ENCODE assay signal across 8 cellular contexts in genomic region chr1:232610902-232611748, GRCh38. TPM values are rescaled to one million over a fixed set of nuclear protein-coding genes. Genes with fewer than 3 reads are reported as not detected.
A peak's percentile ranks its signal among the peaks of the same experiment; 100 is the strongest.
DNase-seq lines count a peak whose midpoint lies in the region; ATAC-seq and TF ChIP-seq lines count a peak whose summit lies in the region.
"Not testable (repeated sequence)": the region's sequence is repeated elsewhere in the genome, so short reads cannot be mapped to it uniquely, and the experiment has no call there.
"Had no signal": no experiment of that assay in that cellular context is flagged by ENCODE, and none has a peak within 500 bp of the region (broad histone marks: within the 10 kb centered on the region; RNA-seq: fewer than 3 reads in every experiment).

No MANE protein-coding gene starts in this region.

- H3K9me3 ChIP-seq in Panc1 (ENCODE audit: control insufficient read depth, insufficient read depth, low read depth, low read length); left ventricle myocardium inferior (replicated peaks); lung (ENCODE audit: control insufficient read depth in 2 of 2, insufficient read depth in 1 of 2, low read length in 1 of 2); neural progenitor cell (ENCODE audit: low read depth): not testable (repeated sequence)

- H3K4me1 Mint-ChIP-seq in brain (peaks cover 59% of the 10 kb centered on the region), neural progenitor cell (peaks cover 50% of the 10 kb centered on the region)

- WGBS in lung, 2 donors = 73 to 80% methylated on average over 11 of the region's 11 CpGs

- H3K4me3 ChIP-seq in Panc1 (ENCODE audit: low read depth in 2 of 2, low read length in 2 of 2); left ventricle myocardium inferior; lung; neural progenitor cell: not testable (repeated sequence)

- ATAC-seq in Panc1; lung (ENCODE audit: insufficient read depth, low FRiP score): not testable (repeated sequence)

- DNase-seq in Daoy (ENCODE audit: low read depth) = peak; percentile 34
- DNase-seq in MV-4-11 (lab: John Stamatoyannopoulos, UW) = peak; percentile 93
- DNase-seq in Panc1 (ENCODE audit: low read depth, low spot score); left ventricle myocardium inferior; neural progenitor cell (ENCODE audit: low spot score): not testable (repeated sequence)
- peak; percentile 44 for DNase-seq in lung (ENCODE audit: low spot score)

- not testable (repeated sequence) for H2AFZ ChIP-seq in neural progenitor cell (replicated peaks)

- CTCF ChIA-PET in Panc1 (lab: Charles Lee) = not testable (repeated sequence)

- not testable (repeated sequence) for H3K4me1 ChIP-seq in Panc1 (ENCODE audit: control insufficient read depth, insufficient read depth, low read length)
- H3K4me1 ChIP-seq in left ventricle myocardium inferior = peaks cover 66% of the 10 kb centered on the region
- H3K4me1 ChIP-seq in lung (ENCODE audit: control insufficient read depth in 2 of 2, insufficient read depth in 2 of 2, low read length in 2 of 2) = peaks cover 10 to 33% of the 10 kb centered on the region in 2 donors
- H3K4me1 ChIP-seq in neural progenitor cell = peaks cover 29% of the 10 kb centered on the region

- 0 out of 2 replicates have a peak, but pooled peaks have one; percentile 1 for TF ChIP-seq CTCF in Panc1 (IDR thresholded peaks at IDR 0.05)
- not testable (repeated sequence) for TF ChIP-seq CTCF in brain (conservative IDR thresholded peaks at IDR 0.05); left ventricle myocardium inferior (IDR thresholded peaks at IDR 0.05; ENCODE audit: borderline replicate concordance); lung (IDR thresholded peaks at IDR 0.05; ENCODE audit: control extremely low read depth, extremely low read depth); neural progenitor cell (IDR thresholded peaks at IDR 0.05)

- POLR2A ChIA-PET in Panc1 (lab: Charles Lee) = not testable (repeated sequence)

- H3K27ac Mint-ChIP-seq in brain = peak overlapping the region in 3 of 5 experiments; percentile 6 to 43 (median 32)
- H3K27ac Mint-ChIP-seq in neural progenitor cell = peak overlapping the region; percentile 38

- not testable (repeated sequence) for H3K27me3 Mint-ChIP-seq in brain; neural progenitor cell (ENCODE audit: insufficient read depth, low read depth)

- peaks cover 36% of the 10 kb centered on the region for H3K36me3 Mint-ChIP-seq in brain
- H3K36me3 Mint-ChIP-seq in neural progenitor cell = peaks cover 33% of the 10 kb centered on the region

- not testable (repeated sequence) for H3K9me3 Mint-ChIP-seq in brain
- peaks cover 17% of the 10 kb centered on the region for H3K9me3 Mint-ChIP-seq in neural progenitor cell

- H3K9ac ChIP-seq in neural progenitor cell = not testable (repeated sequence)

- intact Hi-C loops in Panc1 (cut with micrococcal nuclease; ENCODE audit: unreplicated experiment); left ventricle myocardium inferior (cut with micrococcal nuclease): not testable (repeated sequence)

- H3F3A ChIP-seq in neural progenitor cell (ENCODE audit: low read depth) = not testable (repeated sequence)

- H3K79me2 ChIP-seq in neural progenitor cell (ENCODE audit: low read depth) = peaks cover 27% of the 10 kb centered on the region

- in situ Hi-C loops in Panc1 (cut with HindIII; ENCODE audit: low pct_unique_long_range_greater_than_20kb, low sequenced_read_pairs) = not testable (repeated sequence)

- not testable (repeated sequence) for H3K27me3 ChIP-seq in Panc1 (ENCODE audit: control insufficient read depth, insufficient read depth, low read length); left ventricle myocardium inferior (ENCODE audit: low read depth); lung (ENCODE audit: control insufficient read depth, insufficient read depth); neural progenitor cell

- not testable (repeated sequence) for H3K36me3 ChIP-seq in Panc1 (ENCODE audit: control insufficient read depth, insufficient read depth, low read length); left ventricle myocardium inferior; lung (ENCODE audit: control insufficient read depth in 2 of 2, insufficient read depth in 2 of 2, low read length in 2 of 2); neural progenitor cell

- BruUV-seq in Panc1 (replicated peaks; lab: Mats Ljungman, UMichigan) = not testable (repeated sequence)

- not testable (repeated sequence) for H4K20me1 ChIP-seq in neural progenitor cell (ENCODE audit: low read depth)

- not testable (repeated sequence) for H3K4me3 Mint-ChIP-seq in brain, neural progenitor cell

- H3K27ac ChIP-seq in Panc1 (ENCODE audit: low read length); lung (ENCODE audit: low read depth in 1 of 2, low read length in 1 of 2); neural progenitor cell: not testable (repeated sequence)
- H3K27ac ChIP-seq in left ventricle myocardium inferior (replicated peaks) = peak overlapping the region; percentile 49

- H3K4me2 ChIP-seq in neural progenitor cell = not testable (repeated sequence)

RNA-seq across cellular contexts. Expression of gene SIPA1L2, which starts 18.8 kb away (rescaled TPM):
- total RNA-seq in Daoy (2014; rRNA removed; shearing (Covaris generic)) = 33.7 and 37.4 TPM in 2 replicates
- total RNA-seq in Panc1 (2021; ENCODE audit: unreplicated experiment) (5.2 TPM), left ventricle myocardium inferior (127 TPM), lung (10 to 100 TPM; 27.0 to 60.1 TPM), neural progenitor cell (ENCODE audit: low replicate concordance) (19.5 and 24.8 TPM in 2 replicates)
- 2.6 TPM for polyA plus RNA-seq in Panc1 (2012; ENCODE audit: insufficient read length)
- polyA plus RNA-seq in brain (ENCODE audit: insufficient read depth, low read depth, low replicate concordance) (24.5 TPM), lung (10 to 100 TPM in 1 of 2 donors, 1 to 10 TPM in 1; 5.3 to 33.9 TPM)
- polyA plus RNA-seq: CD4-positive, CD25-positive, alpha-beta regulatory T cell had no signal
